Comparison of ENCODE assay signal across 12 cellular contexts in genomic region chr11:108237058-108237481, GRCh38. TPM values are rescaled to one million over a fixed set of nuclear protein-coding genes. Genes with fewer than 3 reads are reported as not detected.
A peak's percentile ranks its signal among the peaks of the same experiment; 100 is the strongest.
DNase-seq lines count a peak whose midpoint lies in the region; ATAC-seq lines count a peak whose summit lies in the region.
"Had no signal": no experiment of that assay in that cellular context is flagged by ENCODE, and none has a peak within 500 bp of the region (broad histone marks: within the 10 kb centered on the region; RNA-seq: fewer than 3 reads in every experiment).

No MANE protein-coding gene starts in this region.

- peaks cover 32 to 42% (median 38%) of the 10 kb centered on the region in 3 donors for H3K36me3 Mint-ChIP-seq in immature natural killer cell

- H3K27me3 Mint-ChIP-seq in immature natural killer cell (ENCODE audit: low read depth in 3 of 3), result peaks cover 12 to 22% (median 19%) of the 10 kb centered on the region in 3 donors

- H3K4me1 Mint-ChIP-seq in immature natural killer cell, result peaks cover 86 to 93% of the 10 kb centered on the region in 2 donors

- peak overlapping the region; percentile 93 to 99 (median 97) for H3K27ac Mint-ChIP-seq in immature natural killer cell

- H3K4me3 Mint-ChIP-seq in immature natural killer cell, result peak overlapping the region; percentile 68 to 89 (median 79)

- ATAC-seq in GM18520 (IDR thresholded peaks at IDR 0.05; ENCODE audit: unreplicated experiment), result peak; percentile 36
- peak; percentile 39 for ATAC-seq in GM21786 (IDR thresholded peaks at IDR 0.05; ENCODE audit: unreplicated experiment)
- ATAC-seq in HG03571 (IDR thresholded peaks at IDR 0.05; ENCODE audit: unreplicated experiment), result peak; percentile 48
- no peak for ATAC-seq in left lobe of liver

- peaks cover 28% of the 10 kb centered on the region for H3K36me3 ChIP-seq in HAP-1 (replicated peaks)

- H3K4me1 ChIP-seq in HAP-1, result no peaks in the 10 kb centered on the region

- H3K27me3 ChIP-seq in HAP-1 (ENCODE audit: low read depth), result no peaks in the 10 kb centered on the region

- H3K4me3 ChIP-seq in HAP-1, result no peak overlapping the region

- no peaks in the 10 kb centered on the region for H3K9me3 Mint-ChIP-seq in immature natural killer cell

- in situ Hi-C loops in HAP-1 (cut with MboI; ENCODE audit: low sequenced_read_pairs), result no loop called here

- H3K9me3 ChIP-seq in HAP-1, result no peaks in the 10 kb centered on the region
- H3K9me3 ChIP-seq: SK-N-SH had no signal

- DNase-seq in immature natural killer cell (peak in 2 of 3 donors; percentile 47 to 55), HAP-1 (ENCODE audit: low spot score in 2 of 2) (no peak), left lobe of liver (ENCODE audit: low spot score) (no peak), RKO (ENCODE audit: low spot score) (no peak), AG08395 (ENCODE audit: low spot score) (no peak)
- DNase-seq: amniotic stem cell; retina; SK-N-SH; stimulated activated naive CD4-positive, alpha-beta T cell treated with Interleukin-2 at 50 U/mL for 16 hours had no signal

RNA-seq across cellular contexts. Expression of gene ATM, which starts 14.2 kb away (rescaled TPM):
- 100 to 1,000 TPM in 1 of 3 donors, 10 to 100 TPM in 2; 57.8 to 111 (median 64.5) TPM for polyA plus RNA-seq in immature natural killer cell
- total RNA-seq in left lobe of liver, result 25.7 TPM

RNA-seq across cellular contexts. Expression of gene NPAT, which starts 14.6 kb away (rescaled TPM):
- polyA plus RNA-seq in immature natural killer cell, result 10 to 100 TPM; 15.6 to 30.5 (median 24.1) TPM
- 5.4 TPM for total RNA-seq in left lobe of liver

Comparison
In these comparisons a context has a peak if more than half of its experiments do, and no peak if none do; other contexts are left out.
1. DNase-seq: peak in immature natural killer cell (2 of 3); none in HAP-1 (0 of 2), left lobe of liver (single experiment), RKO (single experiment) and AG08395 (single experiment).